In the genomic region with DNA sequence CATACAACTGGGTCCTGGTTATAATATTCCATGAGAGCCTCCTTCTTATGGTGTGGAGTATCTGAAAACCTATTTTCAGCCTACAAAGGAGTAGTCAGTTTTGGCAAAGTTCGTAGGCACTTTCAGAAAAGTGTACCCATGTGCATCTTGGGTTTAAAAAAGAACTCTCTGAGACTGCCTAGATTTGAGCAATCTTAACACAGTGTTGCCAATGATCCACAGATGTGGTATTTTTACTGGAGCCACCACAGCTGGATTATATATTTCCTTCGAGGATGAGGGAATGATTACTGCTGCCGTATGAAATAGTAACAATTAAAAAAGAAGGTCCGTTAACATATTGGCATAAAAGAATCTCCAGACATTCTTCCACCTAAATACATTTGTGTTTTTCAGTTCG, we compare ENCODE assay signal across 2 cellular contexts.
TF ChIP-seq lines count a peak whose summit lies in the region.

No MANE protein-coding gene starts in this region.

TF ChIP-seq in A549, 52 proteins besides CTCF, POLR2A, EP300 and RAD21 (continued from another document):
- TF ChIP-seq, protein P1, sequence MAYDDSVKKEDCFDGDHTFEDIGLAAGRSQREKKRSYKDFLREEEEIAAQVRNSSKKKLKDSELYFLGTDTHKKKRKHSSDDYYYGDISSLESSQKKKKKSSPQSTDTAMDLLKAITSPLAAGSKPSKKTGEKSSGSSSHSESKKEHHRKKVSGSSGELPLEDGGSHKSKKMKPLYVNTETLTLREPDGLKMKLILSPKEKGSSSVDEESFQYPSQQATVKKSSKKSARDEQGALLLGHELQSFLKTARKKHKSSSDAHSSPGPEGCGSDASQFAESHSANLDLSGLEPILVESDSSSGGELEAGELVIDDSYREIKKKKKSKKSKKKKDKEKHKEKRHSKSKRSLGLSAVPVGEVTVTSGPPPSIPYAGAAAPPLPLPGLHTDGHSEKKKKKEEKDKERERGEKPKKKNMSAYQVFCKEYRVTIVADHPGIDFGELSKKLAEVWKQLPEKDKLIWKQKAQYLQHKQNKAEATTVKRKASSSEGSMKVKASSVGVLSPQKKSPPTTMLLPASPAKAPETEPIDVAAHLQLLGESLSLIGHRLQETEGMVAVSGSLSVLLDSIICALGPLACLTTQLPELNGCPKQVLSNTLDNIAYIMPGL (CRISPR knock-in tag; IDR thresholded peaks at IDR 0.05; ENCODE audit: borderline replicate concordance), result no peak
- TF ChIP-seq USF2 (IDR thresholded peaks at IDR 0.05), result no peak
- TF ChIP-seq ZNF302 (CRISPR knock-in tag; IDR thresholded peaks at IDR 0.05), result no peak
- TF ChIP-seq TP53 (CRISPR knock-in tag; IDR thresholded peaks at IDR 0.05), result no peak
- TF ChIP-seq HDAC2 (IDR thresholded peaks at IDR 0.05), result no peak
- no peak for TF ChIP-seq BHLHE40 (IDR thresholded peaks at IDR 0.05; ENCODE audit: low read depth, low read length)
- no peak for TF ChIP-seq NFE2L2 (conservative IDR thresholded peaks at IDR 0.05; ENCODE audit: low read length)
- TF ChIP-seq, protein P2, sequence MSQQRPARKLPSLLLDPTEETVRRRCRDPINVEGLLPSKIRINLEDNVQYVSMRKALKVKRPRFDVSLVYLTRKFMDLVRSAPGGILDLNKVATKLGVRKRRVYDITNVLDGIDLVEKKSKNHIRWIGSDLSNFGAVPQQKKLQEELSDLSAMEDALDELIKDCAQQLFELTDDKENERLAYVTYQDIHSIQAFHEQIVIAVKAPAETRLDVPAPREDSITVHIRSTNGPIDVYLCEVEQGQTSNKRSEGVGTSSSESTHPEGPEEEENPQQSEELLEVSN (IDR thresholded peaks at IDR 0.05; ENCODE audit: borderline replicate concordance, low read depth), result no peak

TF ChIP-seq in SK-N-SH treated with all-trans-retinoic acid at 6 μM for 48 hours, 23 proteins besides CTCF, POLR2A, EP300 and RAD21 (continued from another document):
- TF ChIP-seq TSHZ2 (CRISPR knock-in tag; IDR thresholded peaks at IDR 0.05), result no peak
